In genomic region chr11:79678780-79679468, GRCh38 we compare ENCODE assay signal across 22 cellular contexts.
DNase-seq lines count a peak whose midpoint lies in the region; ATAC-seq and TF ChIP-seq lines count a peak whose summit lies in the region.
"Had no signal": no experiment of that assay in that cellular context is flagged by ENCODE, and none has a peak within 500 bp of the region (broad histone marks: within the 10 kb centered on the region; RNA-seq: fewer than 3 reads in every experiment).

No MANE protein-coding gene starts in this region.

- H3K4me2 ChIP-seq in GM23338 (peak overlapping the region; percentile 59), mesendoderm (ENCODE audit: low read length) (no peak overlapping the region)
- H3K4me2 ChIP-seq: A549 had no signal

- H3K4ac ChIP-seq in mesendoderm (ENCODE audit: low read depth, low read length): no peak overlapping the region

- H3K23ac ChIP-seq in mesendoderm (ENCODE audit: low read length): no peak overlapping the region

- no peaks in the 10 kb centered on the region for H3K36me3 Mint-ChIP-seq in GM23338 (ENCODE audit: low read depth)
- H3K36me3 Mint-ChIP-seq in activated naive CD8-positive, alpha-beta T cell treated with anti-CD3 and anti-CD28 coated beads for 36 hours: no peaks in the 10 kb centered on the region
- H3K36me3 Mint-ChIP-seq: CD14-positive monocyte had no signal

- H3K4me1 ChIP-seq in GM23338 (ENCODE audit: insufficient read depth): peaks cover 13% of the 10 kb centered on the region
- no peaks in the 10 kb centered on the region for H3K4me1 ChIP-seq in NT2/D1 (ENCODE audit: insufficient read depth, insufficient read length)
- H3K4me1 ChIP-seq in mesendoderm (ENCODE audit: control insufficient read depth, low read depth, low read length): peaks cover 3% of the 10 kb centered on the region
- H3K4me1 ChIP-seq: A549 had no signal

- no peak overlapping the region for H3K4me3 ChIP-seq in GM23338
- H3K4me3 ChIP-seq in NT2/D1 (ENCODE audit: insufficient read length, low read depth): no peak overlapping the region
- no peak overlapping the region for H3K4me3 ChIP-seq in mesendoderm (ENCODE audit: low read length)
- H3K4me3 ChIP-seq: A549, SK-N-MC had no signal

- no peak overlapping the region for H2BK120ac ChIP-seq in mesendoderm (ENCODE audit: low read depth, low read length)

- H4K5ac ChIP-seq in mesendoderm (ENCODE audit: low read length): no peak overlapping the region

- no peaks in the 10 kb centered on the region for H3K79me2 ChIP-seq in GM23338 (replicated peaks; ENCODE audit: insufficient read depth)
- no peaks in the 10 kb centered on the region for H3K79me2 ChIP-seq in mesendoderm (ENCODE audit: control insufficient read depth, insufficient read depth, low read length)

- no peak overlapping the region for H2AK5ac ChIP-seq in mesendoderm (ENCODE audit: low read length)

- no peaks in the 10 kb centered on the region for H3K79me1 ChIP-seq in mesendoderm (ENCODE audit: low read length)

- H3K27ac ChIP-seq in GM23338 (ENCODE audit: low read depth) (no peak overlapping the region), mesendoderm (ENCODE audit: low read depth, low read length) (no peak overlapping the region)
- H3K27ac ChIP-seq: A549, SK-N-MC had no signal

- H3F3A ChIP-seq in GM23338 (replicated peaks; ENCODE audit: low read depth): no peaks in the 10 kb centered on the region

- no peak overlapping the region for H2BK5ac ChIP-seq in mesendoderm (ENCODE audit: low read length)

- H3K9me3 ChIP-seq in NT2/D1 (ENCODE audit: insufficient read depth, low read length): no peaks in the 10 kb centered on the region
- H3K9me3 ChIP-seq: A549 had no signal

- no peak overlapping the region for H3K56ac ChIP-seq in mesendoderm (ENCODE audit: low read length)

- peaks cover 3% of the 10 kb centered on the region for H3K27me3 Mint-ChIP-seq in GM23338 (ENCODE audit: insufficient read depth, low read depth, poor library complexity)
- H3K27me3 Mint-ChIP-seq in activated naive CD8-positive, alpha-beta T cell treated with anti-CD3 and anti-CD28 coated beads for 36 hours: no peaks in the 10 kb centered on the region

- no peaks in the 10 kb centered on the region for H3K9me3 Mint-ChIP-seq in GM23338
- peaks cover 1% of the 10 kb centered on the region for H3K9me3 Mint-ChIP-seq in activated naive CD8-positive, alpha-beta T cell treated with anti-CD3 and anti-CD28 coated beads for 36 hours

- peaks cover 24% of the 10 kb centered on the region; the same call in 2 of the 3 replicates for H3K4me1 Mint-ChIP-seq in GM23338
- H3K4me1 Mint-ChIP-seq in activated naive CD8-positive, alpha-beta T cell treated with anti-CD3 and anti-CD28 coated beads for 36 hours: no peaks in the 10 kb centered on the region
- H3K4me1 Mint-ChIP-seq: B cell, CD14-positive monocyte had no signal

- H3K27me3 ChIP-seq in GM23338 (ENCODE audit: insufficient read depth): no peaks in the 10 kb centered on the region
- peaks cover 3% of the 10 kb centered on the region for H3K27me3 ChIP-seq in NT2/D1 (ENCODE audit: insufficient read depth, insufficient read length)
- no peaks in the 10 kb centered on the region for H3K27me3 ChIP-seq in mesendoderm (ENCODE audit: insufficient read depth, low read length, poor library complexity)

- no peak overlapping the region for H3K9ac ChIP-seq in NT2/D1 (ENCODE audit: insufficient read length, low read depth)
- H3K9ac ChIP-seq in mesendoderm (ENCODE audit: low read length): no peak overlapping the region

- H2BK15ac ChIP-seq in mesendoderm (replicated peaks; ENCODE audit: low read depth): no peak overlapping the region

- H3K9me2 ChIP-seq in GM23338 (ENCODE audit: insufficient read depth): no peaks in the 10 kb centered on the region

- DNase-seq in GM23338 (ENCODE audit: low spot score) (peak; percentile 10), NT2/D1 (ENCODE audit: low read depth, low spot score) (peak; percentile 70), mesendoderm (peak; percentile 34), A172 (ENCODE audit: low spot score) (no peak)
- DNase-seq in activated naive CD8-positive, alpha-beta T cell treated with anti-CD3 and anti-CD28 coated beads for 36 hours: no peak
- DNase-seq: H7, KBM-7, MM.1S, NCI-H1048, NCI-H1436, NCI-H187 treated with DMSO at 0.1 percent for 48 hours, NCI-H2107, NCI-H510A, NCI-H774, RPMI8226, SHP77 had no signal

- H3K36me3 ChIP-seq in GM23338 (ENCODE audit: insufficient read depth): no peaks in the 10 kb centered on the region
- no peaks in the 10 kb centered on the region for H3K36me3 ChIP-seq in NT2/D1 (ENCODE audit: insufficient read depth, insufficient read length, low read length)
- no peaks in the 10 kb centered on the region for H3K36me3 ChIP-seq in mesendoderm (ENCODE audit: control insufficient read depth, insufficient read depth, low read length)

- no CpG with 5 or more reads among the region's 5 CpGs for WGBS in mesendoderm (ENCODE audit: extremely low coverage, insufficient coverage, low lambda C conversion rate)

- no peak for TF ChIP-seq CTCF in GM23338 (conservative IDR thresholded peaks at IDR 0.05; ENCODE audit: low read depth in 2 of 2)

- no peak overlapping the region for H4K8ac ChIP-seq in mesendoderm (ENCODE audit: low read depth, low read length)

- no peak overlapping the region for H3K4me3 Mint-ChIP-seq in GM23338
- H3K4me3 Mint-ChIP-seq in activated naive CD8-positive, alpha-beta T cell treated with anti-CD3 and anti-CD28 coated beads for 36 hours: no peak overlapping the region
- H3K4me3 Mint-ChIP-seq: B cell, CD14-positive monocyte had no signal

- H4K20me1 ChIP-seq in GM23338 (replicated peaks; ENCODE audit: insufficient read depth): no peaks in the 10 kb centered on the region

- no peak overlapping the region for H3K27ac Mint-ChIP-seq in GM23338
- no peak overlapping the region for H3K27ac Mint-ChIP-seq in activated naive CD8-positive, alpha-beta T cell treated with anti-CD3 and anti-CD28 coated beads for 36 hours
- H3K27ac Mint-ChIP-seq: B cell, CD14-positive monocyte had no signal

- ATAC-seq in GM23338: peak; percentile 72
- peak; percentile 29 for ATAC-seq in esophagus mucosa
- ATAC-seq in GM19324 (IDR thresholded peaks at IDR 0.05; ENCODE audit: low FRiP score, unreplicated experiment): no peak
- ATAC-seq: A549 had no signal

- H2AFZ ChIP-seq in GM23338: no peak overlapping the region

- H3K18ac ChIP-seq in mesendoderm (ENCODE audit: low read length): no peak overlapping the region

TF ChIP-seq in GM23338, 12 proteins besides CTCF, POLR2A, EP300 and RAD21 (continues in another document):
- TF ChIP-seq STAT1 (IDR thresholded peaks at IDR 0.05; ENCODE audit: unreplicated experiment) (no peak), EZH2 (IDR thresholded peaks at IDR 0.05; ENCODE audit: low read depth, unreplicated experiment) (no peak), ZNF462 (CRISPR knock-in tag; IDR thresholded peaks at IDR 0.05) (0 out of 2 replicates have a peak, but pooled peaks have one; percentile 15)

Comparison
In these comparisons a context has a peak if more than half of its experiments do, and no peak if none do; other contexts are left out.
1. DNase-seq: peak in GM23338 (single experiment), NT2/D1 (single experiment) and mesendoderm (single experiment); none in activated naive CD8-positive, alpha-beta T cell treated with anti-CD3 and anti-CD28 coated beads for 36 hours (single experiment) and A172 (single experiment).